In the genomic region with DNA sequence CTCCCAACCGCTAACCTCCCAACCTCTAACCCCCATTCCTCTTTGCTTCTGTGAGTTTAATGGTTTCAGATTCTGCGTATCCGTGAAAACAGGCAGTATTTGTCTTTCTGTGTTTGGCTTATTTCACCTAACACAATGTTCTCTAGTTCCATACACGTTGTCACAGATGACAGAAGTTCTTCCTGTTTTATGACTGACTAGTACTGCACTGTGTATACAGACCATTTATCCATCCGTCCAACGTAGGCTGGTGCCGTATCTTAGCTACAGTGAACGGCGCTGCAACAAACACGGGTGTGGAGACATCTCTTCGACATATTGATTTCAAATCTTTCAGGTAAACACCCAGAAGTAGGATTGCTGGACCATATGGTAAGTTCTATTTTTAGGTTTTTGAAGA, we compare ENCODE assay signal across 24 cellular contexts.
"Had no signal": no experiment of that assay in that cellular context is flagged by ENCODE, and none has a peak within 500 bp of the region (broad histone marks: within the 10 kb centered on the region; RNA-seq: fewer than 3 reads in every experiment).

No MANE protein-coding gene starts in this region.

- H3K36me3 ChIP-seq: gastrocnemius medialis, neutrophil, right lobe of liver, thoracic aorta, vagina had no signal

- H3K27me3 ChIP-seq: gastrocnemius medialis, right lobe of liver, vagina had no signal

- ATAC-seq: activated CD8-positive, alpha-beta memory T cell treated with anti-CD3 and anti-CD28 coated beads, Interleukin-2, amount 10 ng/mL, durations not matched to agents 7 days and 5 days; activated CD8-positive, alpha-beta T cell treated with anti-CD3 and anti-CD28 coated beads, Interleukin-2, amount 10 ng/mL, durations not matched to agents 7 days and 5 days; activated naive CD8-positive, alpha-beta T cell treated with anti-CD3 and anti-CD28 coated beads, Interleukin-2, amount 50 U/mL, for 24 hours; gastrocnemius medialis; right lobe of liver; stimulated activated effector memory CD8-positive, alpha-beta T cell treated with anti-CD3 and anti-CD28 coated beads, Interleukin-12 subunit alpha, Interleukin-12 subunit beta, amount 100 ng/mL, for 72 hours had no signal

- H3K9me3 ChIP-seq: gastrocnemius medialis, neutrophil, right lobe of liver, thoracic aorta, vagina had no signal

- DNase-seq: activated B cell treated with CpG ODN at 0.5 μM for 24 hours; activated CD4-positive, alpha-beta T cell treated with anti-CD3 and anti-CD28 coated beads, Interleukin-2, amount 50 U/mL, for 1 hour; activated CD8-positive, alpha-beta memory T cell treated with anti-CD3 and anti-CD28 coated beads, Interleukin-2, amount 10 ng/mL, durations not matched to agents 7 days and 5 days; activated CD8-positive, alpha-beta T cell treated with anti-CD3 and anti-CD28 coated beads, Interleukin-2, amount 10 ng/mL, durations not matched to agents 7 days and 5 days; activated naive CD8-positive, alpha-beta T cell treated with anti-CD3 and anti-CD28 coated beads, Interleukin-2, amount 50 U/mL, for 24 hours; activated T-cell treated with anti-CD3 and anti-CD28 coated beads, Interleukin-2, amount 50 U/mL, for 48 hours; amygdala; central memory CD4-positive, alpha-beta T cell; effector CD4-positive, alpha-beta T cell; erythroblast; gastrocnemius medialis; glutamatergic neuron; islet precursor cell; mammary epithelial cell; naive B cell; nephron progenitor cell; right lobe of liver; stimulated activated CD4-positive, alpha-beta T cell treated with anti-CD3 and anti-CD28 coated beads, Interleukin-4, amount 100 ng/mL, for 24 hours; T-helper 2 cell; trophoblast cell had no signal

- H3K4me3 ChIP-seq: gastrocnemius medialis, right lobe of liver, thoracic aorta, vagina had no signal

- H3K27ac ChIP-seq: gastrocnemius medialis, neutrophil, right lobe of liver, thoracic aorta, vagina had no signal
